In the genomic region with DNA sequence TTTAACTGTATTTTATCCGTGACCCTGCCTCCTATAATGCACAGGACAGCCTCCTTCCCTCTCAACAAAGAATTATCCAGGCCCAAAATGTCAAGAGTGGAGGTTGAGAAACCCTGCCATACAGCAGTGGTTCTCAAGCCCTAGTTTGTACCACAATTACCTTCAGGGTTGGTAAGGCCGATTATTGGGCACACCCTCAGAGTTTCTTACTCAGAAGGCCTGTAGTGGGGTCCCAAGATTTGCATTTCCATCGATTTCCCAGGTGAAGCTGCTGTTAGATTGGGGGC, we compare ENCODE assay signal across 8 cellular contexts. TPM values are rescaled to one million over a fixed set of nuclear protein-coding genes. Genes with fewer than 3 reads are reported as not detected.
DNase-seq lines count a peak whose midpoint lies in the region; ATAC-seq and TF ChIP-seq lines count a peak whose summit lies in the region.

No MANE protein-coding gene starts in this region.

- peaks cover 0 to 38% (median 23%) of the 10 kb centered on the region in 11 experiments; a peak in 15 of 22 replicates for H4K20me1 ChIP-seq in BLaER1 treated with 17β-estradiol and CSF1 and Interleukin-3, amounts not matched to agents 10 nM and 100 nM
- H4K20me1 ChIP-seq in Loucy (ENCODE audit: insufficient read depth, low read length, poor library complexity, severe bottlenecking) (no peaks in the 10 kb centered on the region), neural cell (ENCODE audit: insufficient read depth) (no peaks in the 10 kb centered on the region)

- peak overlapping the region; percentile 93 for H3K4me3 Mint-ChIP-seq in dendritic cell treated with granulocyte-macrophage colony-stimulating factor and Interleukin-4, amounts not matched to agents 40 ng/mL and 50 ng/mL, for 4 days

- H3K4me2 ChIP-seq in BLaER1 treated with 17β-estradiol and CSF1 and Interleukin-3, amounts not matched to agents 10 nM and 100 nM, result peak overlapping the region; percentile 76 to 94 (median 88)
- H3K4me2 ChIP-seq in Loucy (ENCODE audit: low read depth, low read length, poor library complexity, severe bottlenecking) (peak overlapping the region; percentile 70), neural cell (ENCODE audit: low read length) (peak overlapping the region; percentile 37)

- peaks cover 30% of the 10 kb centered on the region for H3K79me2 ChIP-seq in Loucy (ENCODE audit: insufficient read depth, low read length)
- H3K79me2 ChIP-seq in neural cell (replicated peaks; ENCODE audit: insufficient read depth, low read length), result peaks cover 17% of the 10 kb centered on the region

- no peak for TF ChIP-seq RAD21 in neural cell (conservative IDR thresholded peaks at IDR 0.05)

- peak overlapping the region; percentile 88 to 98 (median 93) for H3K27ac ChIP-seq in BLaER1 treated with 17β-estradiol and CSF1 and Interleukin-3, amounts not matched to agents 10 nM and 100 nM
- peak overlapping the region; percentile 90 for H3K27ac ChIP-seq in neural cell (ENCODE audit: low read length)

- peaks cover 33% of the 10 kb centered on the region for H3K4me1 Mint-ChIP-seq in dendritic cell treated with granulocyte-macrophage colony-stimulating factor and Interleukin-4, amounts not matched to agents 40 ng/mL and 50 ng/mL, for 4 days (ENCODE audit: low read depth)

- H3K36me3 Mint-ChIP-seq in dendritic cell treated with granulocyte-macrophage colony-stimulating factor and Interleukin-4, amounts not matched to agents 40 ng/mL and 50 ng/mL, for 4 days (ENCODE audit: low read depth), result peaks cover 33% of the 10 kb centered on the region

- peak overlapping the region; percentile 86 to 94 (median 90) for H3K9ac ChIP-seq in BLaER1 treated with 17β-estradiol and CSF1 and Interleukin-3, amounts not matched to agents 10 nM and 100 nM
- H3K9ac ChIP-seq in Loucy (ENCODE audit: low read depth, low read length, poor library complexity, severe bottlenecking) (peak overlapping the region; percentile 76), neural cell (ENCODE audit: low read length) (peak overlapping the region; percentile 85)

- TF ChIP-seq EP300 in neural cell (conservative IDR thresholded peaks at IDR 0.05; ENCODE audit: poor library complexity, severe bottlenecking), result no peak

- H3K4me3 ChIP-seq in BLaER1 treated with 17β-estradiol and CSF1 and Interleukin-3, amounts not matched to agents 10 nM and 100 nM, result peak overlapping the region; percentile 66 to 75 (median 67)
- H3K4me3 ChIP-seq in Loucy (ENCODE audit: low read length, poor library complexity, severe bottlenecking), result peak overlapping the region; percentile 74
- H3K4me3 ChIP-seq in neural cell (ENCODE audit: low read length), result peak overlapping the region; percentile 90

- H3K4me1 ChIP-seq in BLaER1 treated with 17β-estradiol and CSF1 and Interleukin-3, amounts not matched to agents 10 nM and 100 nM, result peaks cover 17 to 48% (median 45%) of the 10 kb centered on the region in 10 experiments
- peaks cover 41% of the 10 kb centered on the region for H3K4me1 ChIP-seq in Loucy (ENCODE audit: insufficient read depth, low read length, poor library complexity, severe bottlenecking)

- H3K36me3 ChIP-seq in BLaER1 treated with 17β-estradiol and CSF1 and Interleukin-3, amounts not matched to agents 10 nM and 100 nM, result peaks cover 0 to 26% (median 0%) of the 10 kb centered on the region in 11 experiments; a peak in 8 of 22 replicates
- no peaks in the 10 kb centered on the region for H3K36me3 ChIP-seq in Loucy (ENCODE audit: insufficient read depth, low read length)
- no peaks in the 10 kb centered on the region for H3K36me3 ChIP-seq in neural cell (ENCODE audit: insufficient read depth, low read length)

- TF ChIP-seq CTCF in Loucy (conservative IDR thresholded peaks at IDR 0.05; ENCODE audit: low read length), result no peak
- no peak for TF ChIP-seq CTCF in neural cell (IDR thresholded peaks at IDR 0.05; ENCODE audit: poor library complexity, severe bottlenecking)

- no peaks in the 10 kb centered on the region for H3K9me2 ChIP-seq in Loucy (replicated peaks; ENCODE audit: low read depth, low read length)
- no peaks in the 10 kb centered on the region for H3K9me2 ChIP-seq in neural cell (ENCODE audit: insufficient read depth, low read length)

- intact Hi-C loops in dendritic cell treated with granulocyte-macrophage colony-stimulating factor and Interleukin-4, amounts not matched to agents 40 ng/mL and 50 ng/mL, for 4 days (cut with micrococcal nuclease), result no loop called here

- no peak for DNase-seq in HuH-7.5 (ENCODE audit: low spot score)
- no peak for DNase-seq in GDM1 (lab: John Stamatoyannopoulos, UW)
- DNase-seq in NCI-H1092 treated with DMSO at 0.1 percent for 48 hours (lab: John Stamatoyannopoulos, UW), result no peak

- H3K9me3 ChIP-seq in BLaER1 treated with 17β-estradiol and CSF1 and Interleukin-3, amounts not matched to agents 10 nM and 100 nM (replicated peaks in 1 of 11), result no peaks in the 10 kb centered on the region
- H3K9me3 ChIP-seq in Loucy (ENCODE audit: insufficient read depth, low read depth, low read length) (no peaks in the 10 kb centered on the region), neural cell (ENCODE audit: low read length) (no peaks in the 10 kb centered on the region)

- no peaks in the 10 kb centered on the region for H3K9me3 Mint-ChIP-seq in dendritic cell treated with granulocyte-macrophage colony-stimulating factor and Interleukin-4, amounts not matched to agents 40 ng/mL and 50 ng/mL, for 4 days

- H2AFZ ChIP-seq in Loucy (ENCODE audit: low read length), result peak overlapping the region; percentile 90
- H2AFZ ChIP-seq in neural cell (ENCODE audit: low read depth, low read length), result peak overlapping the region; percentile 74

- H3F3A ChIP-seq in Loucy (ENCODE audit: low read depth) (no peaks in the 10 kb centered on the region), neural cell (ENCODE audit: insufficient read depth, low read length, poor library complexity, severe bottlenecking) (no peaks in the 10 kb centered on the region)

- peak overlapping the region; percentile 96 for H3K27ac Mint-ChIP-seq in dendritic cell treated with granulocyte-macrophage colony-stimulating factor and Interleukin-4, amounts not matched to agents 40 ng/mL and 50 ng/mL, for 4 days

- no peaks in the 10 kb centered on the region for H3K27me3 ChIP-seq in BLaER1 treated with 17β-estradiol and CSF1 and Interleukin-3, amounts not matched to agents 10 nM and 100 nM
- no peaks in the 10 kb centered on the region for H3K27me3 ChIP-seq in Loucy (ENCODE audit: insufficient read depth, low read length, poor library complexity, severe bottlenecking)
- no peaks in the 10 kb centered on the region for H3K27me3 ChIP-seq in neural cell (ENCODE audit: insufficient read depth, low read depth, low read length)

- ATAC-seq in HG02798 (IDR thresholded peaks at IDR 0.05; ENCODE audit: poor library complexity, unreplicated experiment), result no peak

- H3K27me3 Mint-ChIP-seq in dendritic cell treated with granulocyte-macrophage colony-stimulating factor and Interleukin-4, amounts not matched to agents 40 ng/mL and 50 ng/mL, for 4 days, result peaks cover 2% of the 10 kb centered on the region

TF ChIP-seq in neural cell, 6 proteins besides CTCF, POLR2A, EP300 and RAD21:
- no peak for TF ChIP-seq REST (IDR thresholded peaks at IDR 0.05; ENCODE audit: borderline replicate concordance)
- TF ChIP-seq EZH2 (IDR thresholded peaks at IDR 0.05; ENCODE audit: borderline replicate concordance, insufficient read depth, low read length, poor library complexity, severe bottlenecking), result no peak
- TF ChIP-seq MXI1 (conservative IDR thresholded peaks at IDR 0.05; ENCODE audit: poor library complexity, severe bottlenecking), result no peak
- no peak for TF ChIP-seq POLR2AphosphoS5 (IDR thresholded peaks at IDR 0.05)
- TF ChIP-seq TAF1 (IDR thresholded peaks at IDR 0.05; ENCODE audit: low read depth), result no peak

RNA-seq across cellular contexts. Expression of gene PGBD2, which starts 0.4 kb away (rescaled TPM):
- 8.1 and 10.5 TPM in 2 replicates for polyA plus RNA-seq in neural cell
- 15.1 and 17.2 TPM in 2 replicates for polyA minus RNA-seq in neural cell

RNA-seq across cellular contexts. Expression of gene ZNF692, which starts 46.7 kb away (rescaled TPM):
- 183 and 255 TPM in 2 replicates for polyA plus RNA-seq in neural cell
- 36.3 and 41.1 TPM in 2 replicates for polyA minus RNA-seq in neural cell

Comparison
In these comparisons a context has a peak if more than half of its experiments do, and no peak if none do; other contexts are left out.
1. H3K4me2 ChIP-seq: peak in every context shown above with its lines; median percentile 88 in BLaER1 treated with 17β-estradiol and CSF1 and Interleukin-3, amounts not matched to agents 10 nM and 100 nM; 70 in Loucy; 37 in neural cell.